ENCODE assay signal across 25 cellular contexts in the genomic region with DNA sequence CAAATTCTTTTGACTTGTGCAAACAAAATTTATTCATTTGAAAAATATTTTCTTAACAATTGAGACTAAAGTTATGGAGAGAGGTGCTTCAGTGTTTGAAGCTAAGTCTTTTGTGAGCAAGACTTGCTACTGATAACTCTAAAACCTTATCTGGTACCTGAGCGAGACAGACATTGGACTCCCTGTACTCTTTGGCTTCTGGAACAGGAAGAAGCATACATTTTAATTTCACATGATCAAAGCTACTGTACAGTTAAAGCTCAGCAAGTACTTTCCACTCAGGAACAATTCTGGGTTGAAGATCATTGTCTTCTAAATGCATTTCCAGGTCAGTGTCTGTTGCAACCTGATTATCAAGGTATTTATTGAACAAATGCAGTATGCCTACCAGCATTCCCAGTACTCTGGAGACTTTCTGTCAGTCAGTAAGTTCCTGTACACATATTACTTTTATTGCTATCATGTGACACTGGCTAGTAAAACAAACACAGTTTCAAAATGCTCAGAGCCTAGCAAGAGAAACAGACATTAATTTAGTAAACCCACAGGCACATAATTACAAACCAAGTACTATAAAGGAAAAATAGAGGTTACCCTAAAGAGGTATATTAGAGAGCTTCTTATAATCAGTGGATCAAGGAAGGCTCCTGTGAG. TPM values are rescaled to one million over a fixed set of nuclear protein-coding genes. Genes with fewer than 3 reads are reported as not detected.
"Had no signal": no experiment of that assay in that cellular context is flagged by ENCODE, and none has a peak within 500 bp of the region (broad histone marks: within the 10 kb centered on the region; RNA-seq: fewer than 3 reads in every experiment).

No MANE protein-coding gene starts in this region.

- H3K27me3 ChIP-seq: brain microvascular endothelial cell, cardiac muscle cell had no signal

- FAIRE-seq: TTC549 had no signal

- H3K27ac ChIP-seq: brain microvascular endothelial cell, cardiac muscle cell had no signal

- H3K4me1 Mint-ChIP-seq: activated B cell treated with CpG ODN at 0.5 μM for 24 hours; activated CD4-positive, alpha-beta T cell treated with anti-CD3 and anti-CD28 coated beads, Interleukin-2, amount 10 ng/mL, durations not matched to agents 24 days and 14 days; activated naive CD4-positive, alpha-beta T cell treated with anti-CD3 and anti-CD28 coated beads, Interleukin-2, amount 10 ng/mL, durations not matched to agents 7 days and 5 days; activated naive CD8-positive, alpha-beta T cell treated with anti-CD3 and anti-CD28 coated beads for 36 hours had no signal

- H3K9me3 Mint-ChIP-seq: activated B cell treated with CpG ODN at 0.5 μM for 24 hours; activated CD4-positive, alpha-beta T cell treated with anti-CD3 and anti-CD28 coated beads, Interleukin-2, amount 10 ng/mL, durations not matched to agents 24 days and 14 days; activated naive CD4-positive, alpha-beta T cell treated with anti-CD3 and anti-CD28 coated beads, Interleukin-2, amount 10 ng/mL, durations not matched to agents 7 days and 5 days; activated naive CD8-positive, alpha-beta T cell treated with anti-CD3 and anti-CD28 coated beads for 36 hours; activated T-helper 2 cell treated with anti-CD3 and anti-CD28 coated beads, Interferon-gamma antibody, Interleukin-2, Interleukin-4, amounts not matched to agents 10 μg/mL and 5 μg/mL and 100 μg/mL, durations not matched to agents 14 hours and 24 hours and 36 hours had no signal

- H3K36me3 ChIP-seq: brain microvascular endothelial cell, cardiac muscle cell had no signal

- H3K4me3 Mint-ChIP-seq: activated B cell treated with CpG ODN at 0.5 μM for 24 hours; activated CD4-positive, alpha-beta T cell treated with anti-CD3 and anti-CD28 coated beads, Interleukin-2, amount 10 ng/mL, durations not matched to agents 24 days and 14 days; activated naive CD4-positive, alpha-beta T cell treated with anti-CD3 and anti-CD28 coated beads, Interleukin-2, amount 10 ng/mL, durations not matched to agents 7 days and 5 days; activated naive CD8-positive, alpha-beta T cell treated with anti-CD3 and anti-CD28 coated beads for 36 hours had no signal

- H3K36me3 Mint-ChIP-seq: activated naive CD4-positive, alpha-beta T cell treated with anti-CD3 and anti-CD28 coated beads, Interleukin-2, amount 10 ng/mL, durations not matched to agents 7 days and 5 days; activated naive CD8-positive, alpha-beta T cell treated with anti-CD3 and anti-CD28 coated beads for 36 hours had no signal

- H3K27me3 Mint-ChIP-seq: activated B cell treated with CpG ODN at 0.5 μM for 24 hours; activated naive CD4-positive, alpha-beta T cell treated with anti-CD3 and anti-CD28 coated beads, Interleukin-2, amount 10 ng/mL, durations not matched to agents 7 days and 5 days had no signal

- H3K27ac Mint-ChIP-seq: activated B cell treated with CpG ODN at 0.5 μM for 24 hours; activated CD4-positive, alpha-beta T cell treated with anti-CD3 and anti-CD28 coated beads, Interleukin-2, amount 10 ng/mL, durations not matched to agents 24 days and 14 days; activated naive CD4-positive, alpha-beta T cell treated with anti-CD3 and anti-CD28 coated beads, Interleukin-2, amount 10 ng/mL, durations not matched to agents 7 days and 5 days; activated naive CD8-positive, alpha-beta T cell treated with anti-CD3 and anti-CD28 coated beads for 36 hours; activated T-helper 2 cell treated with anti-CD3 and anti-CD28 coated beads, Interferon-gamma antibody, Interleukin-2, Interleukin-4, amounts not matched to agents 10 μg/mL and 5 μg/mL and 100 μg/mL, durations not matched to agents 14 hours and 24 hours and 36 hours had no signal

- DNase-seq: activated B cell treated with CpG ODN at 0.5 μM for 24 hours; activated CD4-positive, alpha-beta T cell treated with anti-CD3 and anti-CD28 coated beads for 1 hour; activated CD4-positive, alpha-beta T cell treated with anti-CD3 and anti-CD28 coated beads, Interleukin-2, amount 10 ng/mL, durations not matched to agents 24 days and 14 days; activated CD4-positive, alpha-beta T cell treated with anti-CD3 and anti-CD28 coated beads, Interleukin-2, amount 50 U/mL, for 48 hours; activated CD8-positive, alpha-beta memory T cell treated with anti-CD3 and anti-CD28 coated beads for 24 hours; activated gamma-delta T cell treated with Interleukin-2 at 50 U/mL for 16 hours; activated naive CD4-positive, alpha-beta T cell treated with anti-CD3 and anti-CD28 coated beads, Interleukin-2, amount 10 ng/mL, durations not matched to agents 7 days and 5 days; activated naive CD8-positive, alpha-beta T cell treated with anti-CD3 and anti-CD28 coated beads for 36 hours; activated T-cell treated with anti-CD3 and anti-CD28 coated beads, Interleukin-2, amount 50 U/mL, for 48 hours; brain microvascular endothelial cell; KG1; NCI-H1092; NCI-H1417 treated with DMSO at 0.1 percent for 48 hours; NCI-H1694; NCI-H2029; NCI-H510A treated with DMSO at 0.1 percent for 48 hours; NCI-H69; NK-92 treated with Interleukin-12 subunit alpha and Interleukin-12 subunit beta, amount 100 ng/mL, for 24 hours; SHP77 treated with DMSO at 0.1 percent for 48 hours; T-helper 2 cell; T1000 had no signal

- H3K4me3 ChIP-seq: cardiac muscle cell had no signal

RNA-seq across cellular contexts. Expression of gene CABCOCO1, which starts 42.4 kb away (rescaled TPM):
- total RNA-seq: activated B cell treated with CpG ODN at 0.5 μM for 24 hours; activated CD4-positive, alpha-beta T cell treated with anti-CD3 and anti-CD28 coated beads, Interleukin-2, amount 10 ng/mL, durations not matched to agents 24 days and 14 days; activated naive CD8-positive, alpha-beta T cell treated with anti-CD3 and anti-CD28 coated beads for 36 hours; activated T-helper 2 cell treated with anti-CD3 and anti-CD28 coated beads, Interferon-gamma antibody, Interleukin-2, Interleukin-4, amounts not matched to agents 10 μg/mL and 5 μg/mL and 100 μg/mL, durations not matched to agents 14 hours and 24 hours and 36 hours; MCF 10A had no signal
